ENCODE assay signal across 1 cellular context in the genomic region with DNA sequence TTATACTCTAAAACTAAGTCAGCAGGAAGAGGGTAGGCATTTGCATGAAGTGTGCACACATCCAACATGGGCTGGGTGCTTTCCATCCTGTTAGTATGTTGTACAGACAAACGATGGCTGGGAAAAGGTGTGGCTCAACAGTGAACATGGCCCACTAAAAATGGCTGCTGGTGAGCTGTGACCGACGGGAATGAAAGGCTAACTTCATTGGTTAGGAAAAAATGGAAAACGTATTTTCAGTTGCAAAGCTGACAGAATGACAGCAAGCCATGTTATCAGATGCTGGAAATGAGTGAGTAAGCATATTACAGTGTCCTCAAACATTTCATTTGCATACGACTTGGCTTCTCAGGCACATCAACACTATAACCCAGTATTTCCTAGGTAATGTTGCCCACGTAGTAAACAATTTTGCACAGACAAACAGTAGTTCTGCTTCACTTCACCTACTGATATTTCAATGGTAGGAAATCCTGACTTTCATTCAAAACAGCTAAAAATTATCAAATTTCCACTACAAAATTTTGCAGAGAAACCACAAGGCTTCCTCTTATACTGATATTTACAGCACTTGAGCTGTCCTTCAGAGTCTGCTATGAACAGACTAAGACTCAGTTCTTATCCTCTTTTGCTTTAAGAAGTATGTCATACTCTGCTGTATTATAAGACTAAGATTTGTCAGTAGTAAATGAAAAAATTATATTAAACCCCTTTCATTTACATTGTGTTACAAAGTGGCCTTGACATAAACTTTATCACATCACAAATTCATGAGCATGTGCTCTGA.
TF ChIP-seq lines count a peak whose summit lies in the region.

No MANE protein-coding gene starts in this region.

TF ChIP-seq in GM12878, 131 proteins besides CTCF, POLR2A, EP300 and RAD21 (continued from another document and continues in another):
- TF ChIP-seq CEBPZ (IDR thresholded peaks at IDR 0.05; ENCODE audit: low read depth, low read length) (no peak), SKIL (IDR thresholded peaks at IDR 0.05; ENCODE audit: low read depth, poor library complexity, severe bottlenecking) (no peak), POLR2AphosphoS5 (IDR thresholded peaks at IDR 0.05; ENCODE audit: low read length) (no peak), POU2F2 (IDR thresholded peaks at IDR 0.05; ENCODE audit: borderline replicate concordance, low read depth, low read length) (0 out of 3 replicates have a peak, but pooled peaks have one; percentile 33), KAT2A (conservative IDR thresholded peaks at IDR 0.05; ENCODE audit: control insufficient read depth, low read depth, low read length) (no peak), ZNF217 (IDR thresholded peaks at IDR 0.05) (no peak), CHD2 (IDR thresholded peaks at IDR 0.05; ENCODE audit: borderline replicate concordance, low read depth, low read length) (no peak), KDM1A (IDR thresholded peaks at IDR 0.05; ENCODE audit: borderline replicate concordance) (no peak), CHD4 (IDR thresholded peaks at IDR 0.05) (no peak), TBL1XR1 (IDR thresholded peaks at IDR 0.05; ENCODE audit: low read depth, low read length) (no peak), GABPA (IDR thresholded peaks at IDR 0.05; ENCODE audit: low read depth) (no peak), CBFB (IDR thresholded peaks at IDR 0.05; ENCODE audit: low read depth) (no peak), USF1 (IDR thresholded peaks at IDR 0.05; ENCODE audit: borderline replicate concordance, extremely low read length, insufficient read depth, low read depth, low read length) (no peak), SMARCA5 (IDR thresholded peaks at IDR 0.05) (no peak), NBN (IDR thresholded peaks at IDR 0.05) (no peak), MEF2B (IDR thresholded peaks at IDR 0.05; ENCODE audit: partially characterized antibody, poor library complexity, severe bottlenecking) (no peak), SUPT20H (IDR thresholded peaks at IDR 0.05; ENCODE audit: borderline replicate concordance, control insufficient read depth, low read depth, low read length) (no peak), ZSCAN29 (IDR thresholded peaks at IDR 0.05) (no peak), FOS (IDR thresholded peaks at IDR 0.05; ENCODE audit: borderline replicate concordance, extremely low read depth, insufficient read length) (no peak), RELB (IDR thresholded peaks at IDR 0.05; ENCODE audit: low read depth) (peak; percentile 47; the same call in 1 of the 2 replicates), FOXK2 (IDR thresholded peaks at IDR 0.05) (no peak), EZH2 (IDR thresholded peaks at IDR 0.05; ENCODE audit: borderline replicate concordance, control insufficient read depth, low read depth, low read length) (no peak), IRF3 (IDR thresholded peaks at IDR 0.05) (no peak), RB1 (IDR thresholded peaks at IDR 0.05; ENCODE audit: borderline replicate concordance) (no peak)
- TF ChIP-seq, protein P1, sequence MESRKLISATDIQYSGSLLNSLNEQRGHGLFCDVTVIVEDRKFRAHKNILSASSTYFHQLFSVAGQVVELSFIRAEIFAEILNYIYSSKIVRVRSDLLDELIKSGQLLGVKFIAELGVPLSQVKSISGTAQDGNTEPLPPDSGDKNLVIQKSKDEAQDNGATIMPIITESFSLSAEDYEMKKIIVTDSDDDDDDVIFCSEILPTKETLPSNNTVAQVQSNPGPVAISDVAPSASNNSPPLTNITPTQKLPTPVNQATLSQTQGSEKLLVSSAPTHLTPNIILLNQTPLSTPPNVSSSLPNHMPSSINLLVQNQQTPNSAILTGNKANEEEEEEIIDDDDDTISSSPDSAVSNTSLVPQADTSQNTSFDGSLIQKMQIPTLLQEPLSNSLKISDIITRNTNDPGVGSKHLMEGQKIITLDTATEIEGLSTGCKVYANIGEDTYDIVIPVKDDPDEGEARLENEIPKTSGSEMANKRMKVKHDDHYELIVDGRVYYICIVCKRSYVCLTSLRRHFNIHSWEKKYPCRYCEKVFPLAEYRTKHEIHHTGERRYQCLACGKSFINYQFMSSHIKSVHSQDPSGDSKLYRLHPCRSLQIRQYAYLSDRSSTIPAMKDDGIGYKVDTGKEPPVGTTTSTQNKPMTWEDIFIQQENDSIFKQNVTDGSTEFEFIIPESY (IDR thresholded peaks at IDR 0.05): no peak
- TF ChIP-seq, protein P2, sequence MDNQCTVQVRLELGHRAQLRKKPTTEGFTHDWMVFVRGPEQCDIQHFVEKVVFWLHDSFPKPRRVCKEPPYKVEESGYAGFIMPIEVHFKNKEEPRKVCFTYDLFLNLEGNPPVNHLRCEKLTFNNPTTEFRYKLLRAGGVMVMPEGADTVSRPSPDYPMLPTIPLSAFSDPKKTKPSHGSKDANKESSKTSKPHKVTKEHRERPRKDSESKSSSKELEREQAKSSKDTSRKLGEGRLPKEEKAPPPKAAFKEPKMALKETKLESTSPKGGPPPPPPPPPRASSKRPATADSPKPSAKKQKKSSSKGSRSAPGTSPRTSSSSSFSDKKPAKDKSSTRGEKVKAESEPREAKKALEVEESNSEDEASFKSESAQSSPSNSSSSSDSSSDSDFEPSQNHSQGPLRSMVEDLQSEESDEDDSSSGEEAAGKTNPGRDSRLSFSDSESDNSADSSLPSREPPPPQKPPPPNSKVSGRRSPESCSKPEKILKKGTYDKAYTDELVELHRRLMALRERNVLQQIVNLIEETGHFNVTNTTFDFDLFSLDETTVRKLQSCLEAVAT (IDR thresholded peaks at IDR 0.05): no peak
- TF ChIP-seq, protein P3, sequence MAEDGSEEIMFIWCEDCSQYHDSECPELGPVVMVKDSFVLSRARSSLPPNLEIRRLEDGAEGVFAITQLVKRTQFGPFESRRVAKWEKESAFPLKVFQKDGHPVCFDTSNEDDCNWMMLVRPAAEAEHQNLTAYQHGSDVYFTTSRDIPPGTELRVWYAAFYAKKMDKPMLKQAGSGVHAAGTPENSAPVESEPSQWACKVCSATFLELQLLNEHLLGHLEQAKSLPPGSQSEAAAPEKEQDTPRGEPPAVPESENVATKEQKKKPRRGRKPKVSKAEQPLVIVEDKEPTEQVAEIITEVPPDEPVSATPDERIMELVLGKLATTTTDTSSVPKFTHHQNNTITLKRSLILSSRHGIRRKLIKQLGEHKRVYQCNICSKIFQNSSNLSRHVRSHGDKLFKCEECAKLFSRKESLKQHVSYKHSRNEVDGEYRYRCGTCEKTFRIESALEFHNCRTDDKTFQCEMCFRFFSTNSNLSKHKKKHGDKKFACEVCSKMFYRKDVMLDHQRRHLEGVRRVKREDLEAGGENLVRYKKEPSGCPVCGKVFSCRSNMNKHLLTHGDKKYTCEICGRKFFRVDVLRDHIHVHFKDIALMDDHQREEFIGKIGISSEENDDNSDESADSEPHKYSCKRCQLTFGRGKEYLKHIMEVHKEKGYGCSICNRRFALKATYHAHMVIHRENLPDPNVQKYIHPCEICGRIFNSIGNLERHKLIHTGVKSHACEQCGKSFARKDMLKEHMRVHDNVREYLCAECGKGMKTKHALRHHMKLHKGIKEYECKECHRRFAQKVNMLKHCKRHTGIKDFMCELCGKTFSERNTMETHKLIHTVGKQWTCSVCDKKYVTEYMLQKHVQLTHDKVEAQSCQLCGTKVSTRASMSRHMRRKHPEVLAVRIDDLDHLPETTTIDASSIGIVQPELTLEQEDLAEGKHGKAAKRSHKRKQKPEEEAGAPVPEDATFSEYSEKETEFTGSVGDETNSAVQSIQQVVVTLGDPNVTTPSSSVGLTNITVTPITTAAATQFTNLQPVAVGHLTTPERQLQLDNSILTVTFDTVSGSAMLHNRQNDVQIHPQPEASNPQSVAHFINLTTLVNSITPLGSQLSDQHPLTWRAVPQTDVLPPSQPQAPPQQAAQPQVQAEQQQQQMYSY (CRISPR knock-in tag; IDR thresholded peaks at IDR 0.05): no peak
- TF ChIP-seq, protein P4, sequence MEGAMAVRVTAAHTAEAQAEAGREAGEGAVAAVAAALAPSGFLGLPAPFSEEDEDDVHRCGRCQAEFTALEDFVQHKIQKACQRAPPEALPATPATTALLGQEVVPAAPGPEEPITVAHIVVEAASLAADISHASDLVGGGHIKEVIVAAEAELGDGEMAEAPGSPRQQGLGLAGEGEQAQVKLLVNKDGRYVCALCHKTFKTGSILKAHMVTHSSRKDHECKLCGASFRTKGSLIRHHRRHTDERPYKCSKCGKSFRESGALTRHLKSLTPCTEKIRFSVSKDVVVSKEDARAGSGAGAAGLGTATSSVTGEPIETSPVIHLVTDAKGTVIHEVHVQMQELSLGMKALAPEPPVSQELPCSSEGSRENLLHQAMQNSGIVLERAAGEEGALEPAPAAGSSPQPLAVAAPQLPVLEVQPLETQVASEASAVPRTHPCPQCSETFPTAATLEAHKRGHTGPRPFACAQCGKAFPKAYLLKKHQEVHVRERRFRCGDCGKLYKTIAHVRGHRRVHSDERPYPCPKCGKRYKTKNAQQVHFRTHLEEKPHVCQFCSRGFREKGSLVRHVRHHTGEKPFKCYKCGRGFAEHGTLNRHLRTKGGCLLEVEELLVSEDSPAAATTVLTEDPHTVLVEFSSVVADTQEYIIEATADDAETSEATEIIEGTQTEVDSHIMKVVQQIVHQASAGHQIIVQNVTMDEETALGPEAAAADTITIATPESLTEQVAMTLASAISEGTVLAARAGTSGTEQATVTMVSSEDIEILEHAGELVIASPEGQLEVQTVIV (IDR thresholded peaks at IDR 0.05; ENCODE audit: borderline replicate concordance, partially characterized antibody): no peak
- TF ChIP-seq, protein P5, sequence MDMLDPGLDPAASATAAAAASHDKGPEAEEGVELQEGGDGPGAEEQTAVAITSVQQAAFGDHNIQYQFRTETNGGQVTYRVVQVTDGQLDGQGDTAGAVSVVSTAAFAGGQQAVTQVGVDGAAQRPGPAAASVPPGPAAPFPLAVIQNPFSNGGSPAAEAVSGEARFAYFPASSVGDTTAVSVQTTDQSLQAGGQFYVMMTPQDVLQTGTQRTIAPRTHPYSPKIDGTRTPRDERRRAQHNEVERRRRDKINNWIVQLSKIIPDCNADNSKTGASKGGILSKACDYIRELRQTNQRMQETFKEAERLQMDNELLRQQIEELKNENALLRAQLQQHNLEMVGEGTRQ (IDR thresholded peaks at IDR 0.05; ENCODE audit: borderline replicate concordance, low read depth, low read length): no peak
